In the genomic region with DNA sequence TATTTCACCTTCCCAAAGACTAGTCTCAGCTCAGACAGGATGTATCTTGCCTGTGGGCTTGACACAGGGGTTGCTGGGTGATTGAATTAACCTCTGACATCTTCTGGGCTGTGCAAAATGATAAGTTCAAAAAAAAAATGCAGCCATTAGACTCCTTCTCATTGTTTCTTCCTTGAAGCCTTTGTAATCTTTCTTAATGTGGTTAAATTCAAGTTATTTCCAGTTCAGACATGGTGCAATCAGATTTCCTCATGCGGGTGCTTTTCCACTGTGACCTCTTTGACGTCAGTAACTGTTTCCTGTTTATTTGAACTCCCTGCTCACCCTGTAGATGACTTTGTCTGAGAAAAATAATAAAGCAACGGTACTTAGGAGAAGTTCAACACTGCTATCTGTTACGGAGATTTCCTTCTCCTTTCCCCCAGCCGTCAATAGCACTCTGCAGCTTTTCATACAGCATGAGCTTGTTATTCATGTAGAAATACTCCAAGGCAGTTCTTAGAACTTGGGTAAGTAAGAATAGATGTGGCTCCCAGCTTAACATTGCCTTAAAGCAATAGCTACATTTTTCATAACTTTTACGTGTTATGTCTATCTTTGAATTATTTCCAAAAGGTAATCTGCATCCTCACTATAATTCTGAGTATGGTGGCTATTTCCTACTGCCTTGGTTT, we compare ENCODE assay signal across 9 cellular contexts.
DNase-seq lines count a peak whose midpoint lies in the region; ATAC-seq, FAIRE-seq and TF ChIP-seq lines count a peak whose summit lies in the region.
"Had no signal": no experiment of that assay in that cellular context is flagged by ENCODE, and none has a peak within 500 bp of the region (broad histone marks: within the 10 kb centered on the region; RNA-seq: fewer than 3 reads in every experiment).

No MANE protein-coding gene starts in this region.

- H2AFZ ChIP-seq in keratinocyte (ENCODE audit: control insufficient read depth, low read length) = no peak overlapping the region

- H4K20me1 ChIP-seq in keratinocyte (ENCODE audit: control insufficient read depth, extremely low read depth, insufficient read depth, low read length) = no peaks in the 10 kb centered on the region

- FAIRE-seq in GM19239 (lab: Jason Lieb, UNC) (peak; percentile 70), keratinocyte (lab: Jason Lieb, UNC) (no peak)
- FAIRE-seq: TTC549 had no signal

- DNase-seq in GM19239 (ENCODE audit: insufficient read length, low spot score) (no peak), SIG-M5 (lab: John Stamatoyannopoulos, UW) (peak; percentile 84), keratinocyte (ENCODE audit: low read depth, low spot score) (no peak), NCI-H524 (lab: John Stamatoyannopoulos, UW) (no peak)
- peak; percentile 44 for DNase-seq in stimulated activated CD8-positive, alpha-beta memory T cell treated with anti-CD3 and anti-CD28 coated beads, Interleukin-12 subunit alpha, Interleukin-12 subunit beta, amount 100 ng/mL, for 1 hour (ENCODE audit: low read depth)

- H3K9me3 ChIP-seq in keratinocyte (ENCODE audit: control insufficient read depth, low read depth, low read length) = no peaks in the 10 kb centered on the region

- TF ChIP-seq CTCF in keratinocyte (optimal IDR thresholded peaks at IDR 0.05 in 1 of 3, IDR thresholded peaks at IDR 0.05 in 1 of 3, conservative IDR thresholded peaks at IDR 0.05 in 1 of 3; ENCODE audit: extremely low read depth in 1 of 3, insufficient read depth in 2 of 3, low read length in 3 of 3) = no peak

- ATAC-seq in GM18511 (IDR thresholded peaks at IDR 0.05; ENCODE audit: unreplicated experiment) (no peak), HG02588 (IDR thresholded peaks at IDR 0.05; ENCODE audit: unreplicated experiment) (no peak)

- peaks cover 35% of the 10 kb centered on the region for H3K4me1 ChIP-seq in keratinocyte (ENCODE audit: control insufficient read depth, extremely low read depth, insufficient read depth, low read length)

- no peaks in the 10 kb centered on the region for H3K79me2 ChIP-seq in keratinocyte (ENCODE audit: control insufficient read depth, insufficient read depth, low read length)

- H3K36me3 ChIP-seq in keratinocyte (ENCODE audit: control insufficient read depth in 2 of 2, extremely low read depth in 1 of 2, insufficient read depth in 2 of 2, low read length in 2 of 2) = no peaks in the 10 kb centered on the region

- H3K27ac ChIP-seq in angular gyrus (ENCODE audit: low read depth, low read length) (peak overlapping the region; percentile 71), keratinocyte (ENCODE audit: control insufficient read depth, insufficient read depth, low read length) (peak overlapping the region; percentile 29)

- dilution Hi-C loops in keratinocyte (cut with MboI; ENCODE audit: extremely low pct_ligation_motif_present, low sequenced_read_pairs) = no loop called here

- H3K9ac ChIP-seq in keratinocyte (ENCODE audit: control insufficient read depth, extremely low read depth, insufficient read depth, low read length) = no peak overlapping the region

- H3K4me2 ChIP-seq in keratinocyte (ENCODE audit: control insufficient read depth, extremely low read depth, insufficient read depth, low read depth, low read length) = peak overlapping the region; percentile 7

- no peaks in the 10 kb centered on the region for H3K27me3 ChIP-seq in keratinocyte (ENCODE audit: control insufficient read depth, extremely low read depth, insufficient read depth, low read length)

- H3K9me1 ChIP-seq in keratinocyte (ENCODE audit: control insufficient read depth, extremely low read depth, insufficient read depth, low read length) = peaks cover 3% of the 10 kb centered on the region

- H3K4me3 ChIP-seq in keratinocyte (ENCODE audit: control insufficient read depth in 2 of 3, extremely low read depth in 1 of 3, insufficient read depth in 2 of 3, low read depth in 1 of 3, low read length in 3 of 3) = no peak overlapping the region

Comparison
In these comparisons a context has a peak if more than half of its experiments do, and no peak if none do; other contexts are left out.
1. DNase-seq: peak in SIG-M5 (single experiment) and stimulated activated CD8-positive, alpha-beta memory T cell treated with anti-CD3 and anti-CD28 coated beads, Interleukin-12 subunit alpha, Interleukin-12 subunit beta, amount 100 ng/mL, for 1 hour (single experiment); none in GM19239 (single experiment), keratinocyte (single experiment) and NCI-H524 (0 of 2).